Comparison of ENCODE assay signal across 11 cellular contexts in genomic region chr19:36152886-36153525, GRCh38. TPM values are rescaled to one million over a fixed set of nuclear protein-coding genes. Genes with fewer than 3 reads are reported as not detected.
DNase-seq lines count a peak whose midpoint lies in the region; TF ChIP-seq lines count a peak whose summit lies in the region.
"Had no signal": no experiment of that assay in that cellular context is flagged by ENCODE, and none has a peak within 500 bp of the region (broad histone marks: within the 10 kb centered on the region; RNA-seq: fewer than 3 reads in every experiment).

No MANE protein-coding gene starts in this region.

- peaks cover 10% of the 10 kb centered on the region for H3K4me1 Mint-ChIP-seq in Caco-2 (ENCODE audit: low read depth, unreplicated experiment)

- POLR2A ChIA-PET in Caco-2 (lab: Charles Lee): no interaction called here

- no peak overlapping the region for H3K4me3 Mint-ChIP-seq in Caco-2 (ENCODE audit: unreplicated experiment)

- H3K9ac ChIP-seq in duodenal mucosa (ENCODE audit: low read depth in 1 of 2, low read length in 2 of 2): no peak overlapping the region
- H3K9ac ChIP-seq in mesenchymal stem cell (ENCODE audit: low read length): peak overlapping the region; percentile 95

- no peak overlapping the region for H3K23ac ChIP-seq in mesenchymal stem cell (ENCODE audit: low read length in 2 of 2)

- H3K27me3 ChIP-seq in duodenal mucosa (ENCODE audit: control insufficient read depth in 1 of 2, insufficient read depth in 2 of 2, low read length in 2 of 2): no peaks in the 10 kb centered on the region
- no peaks in the 10 kb centered on the region for H3K27me3 ChIP-seq in mesenchymal stem cell (ENCODE audit: control insufficient read depth in 1 of 2, insufficient read depth in 1 of 2, low read length in 2 of 2)
- no peaks in the 10 kb centered on the region for H3K27me3 ChIP-seq in uterus
- no peaks in the 10 kb centered on the region for H3K27me3 ChIP-seq in Caco-2 (replicated peaks; ENCODE audit: control insufficient read depth, insufficient read depth, low read length)

- no peak overlapping the region for H3K4ac ChIP-seq in mesenchymal stem cell (ENCODE audit: low read depth in 1 of 2, low read length in 2 of 2)

- H3K18ac ChIP-seq in mesenchymal stem cell (ENCODE audit: low read depth in 1 of 2, low read length in 2 of 2): no peak overlapping the region

- H3K9me3 ChIP-seq in duodenal mucosa (ENCODE audit: control insufficient read depth in 1 of 2, low read length in 2 of 2) (no peaks in the 10 kb centered on the region), mesenchymal stem cell (ENCODE audit: control insufficient read depth, low read length) (no peaks in the 10 kb centered on the region), uterus (no peaks in the 10 kb centered on the region), Caco-2 (no peaks in the 10 kb centered on the region)

- no peak overlapping the region for H2BK120ac ChIP-seq in mesenchymal stem cell (ENCODE audit: low read depth, low read length)

- no peak overlapping the region for H2BK15ac ChIP-seq in mesenchymal stem cell (ENCODE audit: low read depth, poor library complexity, severe bottlenecking)

- 96% methylated on average over 12 of the region's 12 CpGs for WGBS in mesenchymal stem cell

- H3K27ac ChIP-seq in duodenal mucosa (ENCODE audit: low read depth, low read length): peak overlapping the region; percentile 85
- H3K27ac ChIP-seq in mesenchymal stem cell (ENCODE audit: low read length, poor library complexity, severe bottlenecking): no peak overlapping the region
- peak overlapping the region; percentile 94 to 98 for H3K27ac ChIP-seq in uterus

- BruUV-seq in Caco-2 (replicated peaks; lab: Mats Ljungman, UMichigan): no TSS peak

- H3K4me1 ChIP-seq in duodenal mucosa (ENCODE audit: control insufficient read depth in 1 of 2, insufficient read depth in 2 of 2, low read length in 2 of 2) (no peaks in the 10 kb centered on the region), mesenchymal stem cell (ENCODE audit: control insufficient read depth, insufficient read depth, low read depth, low read length) (peaks cover 6% of the 10 kb centered on the region), uterus (peaks cover 0 to 5% of the 10 kb centered on the region in 2 donors), Caco-2 (no peaks in the 10 kb centered on the region)

- H3K36me3 ChIP-seq in duodenal mucosa (ENCODE audit: control insufficient read depth in 1 of 2, insufficient read depth in 2 of 2, low read length in 2 of 2): peaks cover 19 to 30% of the 10 kb centered on the region in 2 donors
- peaks cover 29 to 55% of the 10 kb centered on the region in 2 experiments for H3K36me3 ChIP-seq in mesenchymal stem cell (ENCODE audit: control insufficient read depth in 1 of 2, insufficient read depth in 2 of 2, low read depth in 1 of 2, low read length in 2 of 2)
- H3K36me3 ChIP-seq in uterus: no peaks in the 10 kb centered on the region
- H3K36me3 ChIP-seq in Caco-2 (ENCODE audit: control insufficient read depth, insufficient read depth, low read length): peaks cover 3% of the 10 kb centered on the region

- no peak overlapping the region for H2BK5ac ChIP-seq in mesenchymal stem cell (ENCODE audit: low read depth, low read length, poor library complexity, severe bottlenecking)

- H3K4me3 ChIP-seq in duodenal mucosa (ENCODE audit: low read depth in 1 of 2, low read length in 2 of 2) (peak overlapping the region in 1 of 2 donors; percentile 40), mesenchymal stem cell (ENCODE audit: insufficient read depth in 1 of 2, low read depth in 1 of 2, low read length in 2 of 2) (peak overlapping the region in 1 of 2 experiments; percentile 83), uterus (peak overlapping the region; percentile 44 to 50), Caco-2 (ENCODE audit: low read depth, low read length) (no peak overlapping the region)

- intact Hi-C loops in uterus (cut with DNase I; ENCODE audit: low total_unique reads): no loop called here
- intact Hi-C loops in Caco-2 (cut with micrococcal nuclease; ENCODE audit: unreplicated experiment): no loop called here

- no peak overlapping the region for H2BK12ac ChIP-seq in mesenchymal stem cell (ENCODE audit: low read length in 2 of 2)

- H2AFZ ChIP-seq in mesenchymal stem cell (ENCODE audit: low read depth, low read length): no peak overlapping the region

- H2AK5ac ChIP-seq in mesenchymal stem cell (ENCODE audit: low read length, severe bottlenecking): no peak overlapping the region

- no peak for TF ChIP-seq CTCF in uterus (IDR thresholded peaks at IDR 0.05)
- no peak for TF ChIP-seq CTCF in Caco-2 (IDR thresholded peaks at IDR 0.05; ENCODE audit: insufficient read depth in 1 of 2, low read depth in 1 of 2, low read length in 1 of 2, severe bottlenecking in 1 of 2, unreplicated experiment in 1 of 2)

- H3K14ac ChIP-seq in mesenchymal stem cell (ENCODE audit: low read length in 2 of 2): no peak overlapping the region

- H4K8ac ChIP-seq in mesenchymal stem cell (ENCODE audit: low read length): no peak overlapping the region

- peaks cover 24% of the 10 kb centered on the region for H3K79me1 ChIP-seq in mesenchymal stem cell (replicated peaks; ENCODE audit: low read length, poor library complexity, severe bottlenecking)

- peaks cover 60% of the 10 kb centered on the region for H3K36me3 Mint-ChIP-seq in Caco-2 (ENCODE audit: insufficient read depth, unreplicated experiment)

- H3K9me3 Mint-ChIP-seq in Caco-2 (ENCODE audit: unreplicated experiment): no peaks in the 10 kb centered on the region
- H3K9me3 Mint-ChIP-seq: activated naive CD4-positive, alpha-beta T cell treated with anti-CD3 and anti-CD28 coated beads, Interleukin-2, amount 50 U/mL, for 72 hours had no signal

- CTCF ChIA-PET in Caco-2 (lab: Charles Lee): no interaction called here

- H4K91ac ChIP-seq in mesenchymal stem cell (ENCODE audit: low read length): no peak overlapping the region

- TF ChIP-seq POLR2A in uterus (IDR thresholded peaks at IDR 0.05): no peak

- no peak overlapping the region for H3K27ac Mint-ChIP-seq in Caco-2 (ENCODE audit: unreplicated experiment)
- H3K27ac Mint-ChIP-seq: activated naive CD4-positive, alpha-beta T cell treated with anti-CD3 and anti-CD28 coated beads, Interleukin-2, amount 50 U/mL, for 72 hours had no signal

- no peaks in the 10 kb centered on the region for H3K27me3 Mint-ChIP-seq in Caco-2 (ENCODE audit: insufficient read depth, unreplicated experiment)

- H3K4me2 ChIP-seq in mesenchymal stem cell (ENCODE audit: low read length, poor library complexity, severe bottlenecking): no peak overlapping the region

- no peak for DNase-seq in mesenchymal stem cell
- DNase-seq in uterus: no peak
- no peak for DNase-seq in OCI-M1 (lab: John Stamatoyannopoulos, UW)
- DNase-seq in Caco-2: no peak
- DNase-seq: activated CD4-positive, alpha-beta T cell treated with anti-CD3 and anti-CD28 coated beads for 1 hour; GDM1; NCI-H2029; stimulated activated CD4-positive, alpha-beta T cell treated with anti-CD3 and anti-CD28 coated beads, Interleukin-2, amount 100 ng/mL, for 48 hours had no signal

RNA-seq across cellular contexts. Expression of gene COX7A1, which starts 0.8 kb away (rescaled TPM):
- polyA plus RNA-seq in mesenchymal stem cell (2013, experiment 1 of 2): not detected
- polyA plus RNA-seq in mesenchymal stem cell (2013, experiment 2 of 2): not detected
- 100 to 1,000 TPM in 2 of 4 donors, 10 to 100 TPM in 1, 1 to 10 TPM in 1; 4.7 to 235 (median 65.2) TPM for total RNA-seq in uterus
- total RNA-seq in Caco-2 (2022): not detected in 2 replicates
- total RNA-seq: activated naive CD4-positive, alpha-beta T cell treated with anti-CD3 and anti-CD28 coated beads, Interleukin-2, amount 50 U/mL, for 72 hours had no signal

RNA-seq across cellular contexts. Expression of gene CAPNS1, which starts 13.1 kb away (rescaled TPM):
- 965 TPM for polyA plus RNA-seq in mesenchymal stem cell (2013, experiment 1 of 2)
- polyA plus RNA-seq in mesenchymal stem cell (2013, experiment 2 of 2): 966 TPM
- total RNA-seq in uterus (100 to 1,000 TPM; 134 to 511 (median 179) TPM), Caco-2 (2022) (480 and 489 TPM in 2 replicates)

RNA-seq across cellular contexts. Expression of gene TBCB, which starts 37.7 kb away (rescaled TPM):
- 280 TPM for polyA plus RNA-seq in mesenchymal stem cell (2013, experiment 1 of 2)
- polyA plus RNA-seq in mesenchymal stem cell (2013, experiment 2 of 2): 280 TPM
- total RNA-seq in uterus (100 to 1,000 TPM; 118 to 196 (median 154) TPM), Caco-2 (2022) (173 and 191 TPM in 2 replicates)

RNA-seq across cellular contexts. Expression of gene POLR2I, which starts 38.3 kb away (rescaled TPM):
- polyA plus RNA-seq in mesenchymal stem cell (2013, experiment 1 of 2): 99.3 TPM
- 102 TPM for polyA plus RNA-seq in mesenchymal stem cell (2013, experiment 2 of 2)
- total RNA-seq in uterus (10 to 100 TPM in 3 of 4 donors, 1 to 10 TPM in 1; 8.2 to 69.8 (median 25.2) TPM), Caco-2 (2022) (121 and 129 TPM in 2 replicates)

RNA-seq across cellular contexts. Expression of gene OVOL3, which starts 42.1 kb away (rescaled TPM):
- polyA plus RNA-seq in mesenchymal stem cell (2013, experiment 1 of 2): not detected
- not detected for polyA plus RNA-seq in mesenchymal stem cell (2013, experiment 2 of 2)
- total RNA-seq in uterus (not detected), Caco-2 (2022) (not detected in 2 replicates)
- total RNA-seq: activated naive CD4-positive, alpha-beta T cell treated with anti-CD3 and anti-CD28 coated beads, Interleukin-2, amount 50 U/mL, for 72 hours; RPMI7951 had no signal
